Comparison of ENCODE assay signal across 10 cellular contexts in genomic region chr13:51000576-51001260, GRCh38.
DNase-seq lines count a peak whose midpoint lies in the region; ATAC-seq and TF ChIP-seq lines count a peak whose summit lies in the region.
"Had no signal": no experiment of that assay in that cellular context is flagged by ENCODE, and none has a peak within 500 bp of the region (broad histone marks: within the 10 kb centered on the region; RNA-seq: fewer than 3 reads in every experiment).

No MANE protein-coding gene starts in this region.

- no peak for TF ChIP-seq CTCF in WTC11 (IDR thresholded peaks at IDR 0.05)

- H3K9me3 Mint-ChIP-seq in WTC11: no peaks in the 10 kb centered on the region
- H3K9me3 Mint-ChIP-seq in activated naive CD4-positive, alpha-beta T cell treated with anti-CD3 and anti-CD28 coated beads, Interleukin-2, amount 50 U/mL, for 72 hours: no peaks in the 10 kb centered on the region
- H3K9me3 Mint-ChIP-seq: activated naive CD8-positive, alpha-beta T cell treated with anti-CD3 and anti-CD28 coated beads, Interleukin-2, amount 10 ng/mL, durations not matched to agents 7 days and 5 days had no signal

- CTCF ChIA-PET in WTC11 (lab: Charles Lee): no interaction called here

- DNase-seq in AG08395 (ENCODE audit: low spot score) (peak; percentile 84), MG63 (peak; percentile 80), WTC11 (ENCODE audit: low spot score) (no peak), iris pigment epithelial cell (ENCODE audit: low read depth) (peak; percentile 14), NCI-H526 (lab: John Stamatoyannopoulos, UW) (no peak), left colon (no peak)
- no peak for DNase-seq in activated naive CD4-positive, alpha-beta T cell treated with anti-CD3 and anti-CD28 coated beads, Interleukin-2, amount 50 U/mL, for 72 hours (ENCODE audit: low spot score in 2 of 2)
- DNase-seq: activated naive CD8-positive, alpha-beta T cell treated with anti-CD3 and anti-CD28 coated beads, Interleukin-2, amount 10 ng/mL, durations not matched to agents 7 days and 5 days; nucleus accumbens had no signal

- POLR2A ChIA-PET in WTC11 (lab: Charles Lee): no interaction called here

- intact Hi-C loops in left colon (cut with DNase I, micrococcal nuclease): no loop called here

- H3K4me1 Mint-ChIP-seq in WTC11: peaks cover 26% of the 10 kb centered on the region
- H3K4me1 Mint-ChIP-seq: activated naive CD8-positive, alpha-beta T cell treated with anti-CD3 and anti-CD28 coated beads, Interleukin-2, amount 10 ng/mL, durations not matched to agents 7 days and 5 days had no signal

- no peaks in the 10 kb centered on the region for H3K9me3 ChIP-seq in MG63

- H3K27ac Mint-ChIP-seq in WTC11: no peak overlapping the region
- H3K27ac Mint-ChIP-seq in activated naive CD4-positive, alpha-beta T cell treated with anti-CD3 and anti-CD28 coated beads, Interleukin-2, amount 50 U/mL, for 72 hours: no peak overlapping the region
- H3K27ac Mint-ChIP-seq: activated naive CD8-positive, alpha-beta T cell treated with anti-CD3 and anti-CD28 coated beads, Interleukin-2, amount 10 ng/mL, durations not matched to agents 7 days and 5 days had no signal

- H3K36me3 Mint-ChIP-seq in WTC11: no peaks in the 10 kb centered on the region
- no peaks in the 10 kb centered on the region for H3K36me3 Mint-ChIP-seq in activated naive CD4-positive, alpha-beta T cell treated with anti-CD3 and anti-CD28 coated beads, Interleukin-2, amount 50 U/mL, for 72 hours
- H3K36me3 Mint-ChIP-seq: activated naive CD8-positive, alpha-beta T cell treated with anti-CD3 and anti-CD28 coated beads, Interleukin-2, amount 10 ng/mL, durations not matched to agents 7 days and 5 days had no signal

- ATAC-seq in WTC11 (peak; percentile 46), GM19035 (IDR thresholded peaks at IDR 0.05; ENCODE audit: unreplicated experiment) (no peak), left colon (no peak)
- no peak for ATAC-seq in activated naive CD4-positive, alpha-beta T cell treated with anti-CD3 and anti-CD28 coated beads, Interleukin-2, amount 50 U/mL, for 72 hours

- peaks cover 7% of the 10 kb centered on the region for H3K27me3 Mint-ChIP-seq in WTC11 (ENCODE audit: low read depth)

- no peak overlapping the region for H3K4me3 ChIP-seq in MG63

- H3K4me3 Mint-ChIP-seq in WTC11: no peak overlapping the region
- H3K4me3 Mint-ChIP-seq: activated naive CD8-positive, alpha-beta T cell treated with anti-CD3 and anti-CD28 coated beads, Interleukin-2, amount 10 ng/mL, durations not matched to agents 7 days and 5 days had no signal

- H3K36me3 ChIP-seq in MG63: no peaks in the 10 kb centered on the region

- no peaks in the 10 kb centered on the region for H3K27me3 ChIP-seq in MG63

TF ChIP-seq in WTC11, 78 proteins besides CTCF, POLR2A, EP300 and RAD21:
- TF ChIP-seq ZSCAN18 (CRISPR knock-in tag; IDR thresholded peaks at IDR 0.05) (no peak), ZNF423 (CRISPR knock-in tag; IDR thresholded peaks at IDR 0.05) (peak; percentile 72; the same call in 1 of the 2 replicates)

Comparison
In these comparisons a context has a peak if more than half of its experiments do, and no peak if none do; other contexts are left out.
1. DNase-seq: peak in AG08395 (single experiment), MG63 (single experiment) and iris pigment epithelial cell (single experiment); none in WTC11 (single experiment), NCI-H526 (0 of 2), left colon (0 of 2) and activated naive CD4-positive, alpha-beta T cell treated with anti-CD3 and anti-CD28 coated beads, Interleukin-2, amount 50 U/mL, for 72 hours (0 of 2).